In genomic region chr4:54318904-54319303, GRCh38 we compare ENCODE assay signal across 8 cellular contexts.
DNase-seq lines count a peak whose midpoint lies in the region; ATAC-seq and TF ChIP-seq lines count a peak whose summit lies in the region.

No MANE protein-coding gene starts in this region.

- intact Hi-C loops in CD4-positive, alpha-beta T cell (cut with DNase I, micrococcal nuclease), result loop anchor here in 1 of 2 experiments (5.0 kb wide), 1 partner anchor 1418 kb away; no protein-coding TSS in a partner anchor
- intact Hi-C loops in ascending aorta (cut with DNase I) (no loop called here), left lung (cut with DNase I) (no loop called here)

- H3K27me3 ChIP-seq in CD4-positive, alpha-beta T cell (ENCODE audit: control insufficient read depth, insufficient read depth, low read length), result no peaks in the 10 kb centered on the region
- H3K27me3 ChIP-seq in ascending aorta, result no peaks in the 10 kb centered on the region
- H3K27me3 ChIP-seq in left lung, result no peaks in the 10 kb centered on the region

- ATAC-seq in CD4-positive, alpha-beta T cell (ENCODE audit: poor library complexity), result no peak
- ATAC-seq in GM18867 (IDR thresholded peaks at IDR 0.05; ENCODE audit: unreplicated experiment) (peak; percentile 21), left lung (peak; percentile 74), HG02938 (IDR thresholded peaks at IDR 0.05; ENCODE audit: unreplicated experiment) (no peak)

- no peak overlapping the region for H3K27ac Mint-ChIP-seq in CD4-positive, alpha-beta T cell

- no peaks in the 10 kb centered on the region for H3K36me3 ChIP-seq in ascending aorta
- no peaks in the 10 kb centered on the region for H3K36me3 ChIP-seq in left lung

- H3K4me1 ChIP-seq in ascending aorta (no peaks in the 10 kb centered on the region), left lung (no peaks in the 10 kb centered on the region)

- H3K4me3 ChIP-seq in ascending aorta, result no peak overlapping the region
- no peak overlapping the region for H3K4me3 ChIP-seq in left lung

- H3K36me3 Mint-ChIP-seq in CD4-positive, alpha-beta T cell (ENCODE audit: low read depth), result no peaks in the 10 kb centered on the region

- CTCF ChIA-PET in CD4-positive, alpha-beta T cell (lab: Charles Lee), result no interaction called here

- TF ChIP-seq CTCF in CD4-positive, alpha-beta T cell (IDR thresholded peaks at IDR 0.05), result peak; percentile 67
- TF ChIP-seq CTCF in ascending aorta (IDR thresholded peaks at IDR 0.05) (peak; percentile 24 to 67 (median 56)), left lung (IDR thresholded peaks at IDR 0.05) (peak; percentile 80 to 81)

- POLR2A ChIA-PET in CD4-positive, alpha-beta T cell (lab: Charles Lee), result no interaction called here

- H3K9me3 ChIP-seq in CD4-positive, alpha-beta T cell (ENCODE audit: control insufficient read depth, low read length), result no peaks in the 10 kb centered on the region
- H3K9me3 ChIP-seq in ascending aorta, result no peaks in the 10 kb centered on the region
- no peaks in the 10 kb centered on the region for H3K9me3 ChIP-seq in left lung

- H3K27me3 Mint-ChIP-seq in CD4-positive, alpha-beta T cell, result no peaks in the 10 kb centered on the region

- H3K27ac ChIP-seq in CD4-positive, alpha-beta T cell (ENCODE audit: low read depth, low read length), result no peak overlapping the region
- H3K27ac ChIP-seq in ascending aorta (no peak overlapping the region), left lung (no peak overlapping the region)

- no peak overlapping the region for H3K4me3 Mint-ChIP-seq in CD4-positive, alpha-beta T cell

- H3K4me1 Mint-ChIP-seq in CD4-positive, alpha-beta T cell (ENCODE audit: low read depth), result no peaks in the 10 kb centered on the region

- DNase-seq in CD4-positive, alpha-beta T cell, result no peak
- peak; percentile 56 for DNase-seq in NAMALWA (ENCODE audit: low spot score)
- no peak for DNase-seq in ascending aorta (ENCODE audit: low spot score in 2 of 2)
- no peak for DNase-seq in left lung
- no peak for DNase-seq in NCI-H1930 (lab: John Stamatoyannopoulos, UW)
- DNase-seq in NCI-H2029 (lab: John Stamatoyannopoulos, UW), result no peak

- H3K9me3 Mint-ChIP-seq in CD4-positive, alpha-beta T cell, result no peaks in the 10 kb centered on the region

Comparison
In these comparisons a context has a peak if more than half of its experiments do, and no peak if none do; other contexts are left out.
1. ATAC-seq: peak in GM18867 (single experiment) and left lung (single experiment); none in CD4-positive, alpha-beta T cell (single experiment) and HG02938 (single experiment).
2. Peak in every context shown above with its lines, with median percentiles within 50 percentile points of each other: CTCF ChIP-seq.